Comparison of ENCODE assay signal across 10 cellular contexts in genomic region chr9:116450378-116451139, GRCh38.
DNase-seq lines count a peak whose midpoint lies in the region; ATAC-seq, FAIRE-seq and TF ChIP-seq lines count a peak whose summit lies in the region.
"Had no signal": no experiment of that assay in that cellular context is flagged by ENCODE, and none has a peak within 500 bp of the region (broad histone marks: within the 10 kb centered on the region; RNA-seq: fewer than 3 reads in every experiment).

No MANE protein-coding gene starts in this region.

- ATAC-seq in GM21528 (IDR thresholded peaks at IDR 0.05; ENCODE audit: low FRiP score, unreplicated experiment) (peak; percentile 88), HG03521 (IDR thresholded peaks at IDR 0.05; ENCODE audit: unreplicated experiment) (peak; percentile 75)
- ATAC-seq in activated CD8-positive, alpha-beta T cell treated with anti-CD3 and anti-CD28 coated beads for 36 hours: no peak

- no peak overlapping the region for H3K4me3 Mint-ChIP-seq in activated CD8-positive, alpha-beta T cell treated with anti-CD3 and anti-CD28 coated beads for 36 hours
- H3K4me3 Mint-ChIP-seq: activated naive CD8-positive, alpha-beta T cell treated with anti-CD3 and anti-CD28 coated beads for 36 hours had no signal

- no peak overlapping the region for H3K4me3 ChIP-seq in foreskin fibroblast (ENCODE audit: low read depth in 1 of 2, low read length in 2 of 2)

- H3K27me3 Mint-ChIP-seq in activated CD8-positive, alpha-beta T cell treated with anti-CD3 and anti-CD28 coated beads for 36 hours: no peaks in the 10 kb centered on the region
- H3K27me3 Mint-ChIP-seq: activated naive CD8-positive, alpha-beta T cell treated with anti-CD3 and anti-CD28 coated beads for 36 hours had no signal

- DNase-seq in Daoy (ENCODE audit: low read depth) (peak; percentile 81), foreskin fibroblast (peak; percentile 57 to 73), hypothalamus (lab: John Stamatoyannopoulos, UW) (no peak), frontal cortex (ENCODE audit: low spot score in 2 of 2) (no peak), cortex of kidney (lab: John Stamatoyannopoulos, UW) (no peak)
- no peak for DNase-seq in activated CD8-positive, alpha-beta T cell treated with anti-CD3 and anti-CD28 coated beads for 36 hours
- DNase-seq: activated naive CD8-positive, alpha-beta T cell treated with anti-CD3 and anti-CD28 coated beads for 36 hours; NCI-H446 treated with DMSO at 0.1 percent for 48 hours had no signal

- FAIRE-seq in frontal cortex (lab: Jason Lieb, UNC): no peak

- H3K27ac Mint-ChIP-seq in activated CD8-positive, alpha-beta T cell treated with anti-CD3 and anti-CD28 coated beads for 36 hours: no peak overlapping the region
- H3K27ac Mint-ChIP-seq: activated naive CD8-positive, alpha-beta T cell treated with anti-CD3 and anti-CD28 coated beads for 36 hours had no signal

- TF ChIP-seq CTCF in foreskin fibroblast (IDR thresholded peaks at IDR 0.05; ENCODE audit: low read depth, low read length): no peak
- TF ChIP-seq CTCF in activated CD8-positive, alpha-beta T cell treated with anti-CD3 and anti-CD28 coated beads for 36 hours (IDR thresholded peaks at IDR 0.05): no peak

- H3K9me3 Mint-ChIP-seq in activated CD8-positive, alpha-beta T cell treated with anti-CD3 and anti-CD28 coated beads for 36 hours: no peaks in the 10 kb centered on the region
- H3K9me3 Mint-ChIP-seq: activated naive CD8-positive, alpha-beta T cell treated with anti-CD3 and anti-CD28 coated beads for 36 hours had no signal

- CTCF ChIA-PET in activated CD8-positive, alpha-beta T cell treated with anti-CD3 and anti-CD28 coated beads for 36 hours (lab: Charles Lee): no interaction called here

- POLR2A ChIA-PET in activated CD8-positive, alpha-beta T cell treated with anti-CD3 and anti-CD28 coated beads for 36 hours (lab: Charles Lee): no interaction called here

- no peaks in the 10 kb centered on the region for H3K4me1 Mint-ChIP-seq in activated CD8-positive, alpha-beta T cell treated with anti-CD3 and anti-CD28 coated beads for 36 hours (ENCODE audit: low read depth)
- H3K4me1 Mint-ChIP-seq: activated naive CD8-positive, alpha-beta T cell treated with anti-CD3 and anti-CD28 coated beads for 36 hours had no signal

- intact Hi-C loops in activated CD8-positive, alpha-beta T cell treated with anti-CD3 and anti-CD28 coated beads for 36 hours (cut with micrococcal nuclease): no loop called here

- H3K36me3 Mint-ChIP-seq in activated CD8-positive, alpha-beta T cell treated with anti-CD3 and anti-CD28 coated beads for 36 hours (ENCODE audit: low read depth): peaks cover 3% of the 10 kb centered on the region

Comparison
In these comparisons a context has a peak if more than half of its experiments do, and no peak if none do; other contexts are left out.
1. DNase-seq: peak in Daoy (single experiment) and foreskin fibroblast (2 of 2); none in hypothalamus (0 of 51), frontal cortex (0 of 2), cortex of kidney (single experiment) and activated CD8-positive, alpha-beta T cell treated with anti-CD3 and anti-CD28 coated beads for 36 hours (single experiment).